ENCODE assay signal across 11 cellular contexts in genomic region chr17:44067547-44067945, GRCh38. TPM values are rescaled to one million over a fixed set of nuclear protein-coding genes. Genes with fewer than 3 reads are reported as not detected.
DNase-seq lines count a peak whose midpoint lies in the region; ATAC-seq and TF ChIP-seq lines count a peak whose summit lies in the region.
"Had no signal": no experiment of that assay in that cellular context is flagged by ENCODE, and none has a peak within 500 bp of the region (broad histone marks: within the 10 kb centered on the region; RNA-seq: fewer than 3 reads in every experiment).

No MANE protein-coding gene starts in this region.

- H3K4me1 ChIP-seq in Panc1 (ENCODE audit: control insufficient read depth, insufficient read depth, low read length), result peaks cover 20% of the 10 kb centered on the region
- peaks cover 32% of the 10 kb centered on the region in 2 donors for H3K4me1 ChIP-seq in gastrocnemius medialis

- POLR2A ChIA-PET in activated CD4-positive, alpha-beta T cell treated with anti-CD3 and anti-CD28 coated beads, Interleukin-2, amount 10 ng/mL, durations not matched to agents 7 days and 5 days (lab: Charles Lee), result no interaction called here
- POLR2A ChIA-PET in Panc1 (lab: Charles Lee), result no interaction called here

- no peaks in the 10 kb centered on the region for H3K27me3 Mint-ChIP-seq in activated CD4-positive, alpha-beta T cell treated with anti-CD3 and anti-CD28 coated beads, Interleukin-2, amount 10 ng/mL, durations not matched to agents 7 days and 5 days
- peaks cover 20% of the 10 kb centered on the region for H3K27me3 Mint-ChIP-seq in endothelial cell (ENCODE audit: unreplicated experiment)

- H3K4me3 Mint-ChIP-seq in activated CD4-positive, alpha-beta T cell treated with anti-CD3 and anti-CD28 coated beads, Interleukin-2, amount 10 ng/mL, durations not matched to agents 7 days and 5 days, result peak overlapping the region; percentile 98
- H3K4me3 Mint-ChIP-seq in endothelial cell (ENCODE audit: unreplicated experiment), result peak overlapping the region; percentile 95

- no peak for DNase-seq in activated CD4-positive, alpha-beta T cell treated with anti-CD3 and anti-CD28 coated beads, Interleukin-2, amount 10 ng/mL, durations not matched to agents 7 days and 5 days
- no peak for DNase-seq in activated CD4-positive, alpha-beta T cell treated with anti-CD3 and anti-CD28 coated beads, Interleukin-2, amount 50 U/mL, for 48 hours
- no peak for DNase-seq in Panc1 (ENCODE audit: low read depth, low spot score)
- no peak for DNase-seq in endothelial cell (ENCODE audit: low spot score)
- no peak for DNase-seq in gastrocnemius medialis
- DNase-seq in NCI-H446 (lab: John Stamatoyannopoulos, UW), result no peak
- DNase-seq in anterior cingulate cortex (lab: John Stamatoyannopoulos, UW), result no peak
- DNase-seq in central memory CD4-positive, alpha-beta T cell, result no peak
- DNase-seq: activated T-cell treated with anti-CD3 and anti-CD28 coated beads, Interleukin-2, amount 50 U/mL, for 48 hours; NCI-H1092; stimulated activated CD4-positive, alpha-beta T cell treated with anti-CD3 and anti-CD28 coated beads, Interleukin-1b, Interleukin-23, amount 100 ng/mL, for 48 hours had no signal

- no peaks in the 10 kb centered on the region for H3K9me3 Mint-ChIP-seq in activated CD4-positive, alpha-beta T cell treated with anti-CD3 and anti-CD28 coated beads, Interleukin-2, amount 10 ng/mL, durations not matched to agents 7 days and 5 days
- H3K9me3 Mint-ChIP-seq in endothelial cell (ENCODE audit: unreplicated experiment), result no peaks in the 10 kb centered on the region

- H3K9me3 ChIP-seq in Panc1 (ENCODE audit: control insufficient read depth, insufficient read depth, low read depth, low read length) (no peaks in the 10 kb centered on the region), gastrocnemius medialis (no peaks in the 10 kb centered on the region)

- peak overlapping the region; percentile 93 for H3K27ac Mint-ChIP-seq in activated CD4-positive, alpha-beta T cell treated with anti-CD3 and anti-CD28 coated beads, Interleukin-2, amount 10 ng/mL, durations not matched to agents 7 days and 5 days
- H3K27ac Mint-ChIP-seq in endothelial cell (ENCODE audit: unreplicated experiment), result no peak overlapping the region

- ATAC-seq in Panc1 (no peak), gastrocnemius medialis (no peak)

- intact Hi-C loops in Panc1 (cut with micrococcal nuclease; ENCODE audit: unreplicated experiment), result no loop called here
- intact Hi-C loops in gastrocnemius medialis (cut with DNase I; ENCODE audit: low total_unique reads), result no loop called here

- no peak for TF ChIP-seq POLR2A in gastrocnemius medialis (IDR thresholded peaks at IDR 0.05)

- H3K27me3 ChIP-seq in Panc1 (ENCODE audit: control insufficient read depth, insufficient read depth, low read length) (no peaks in the 10 kb centered on the region), gastrocnemius medialis (no peaks in the 10 kb centered on the region)

- peak overlapping the region; percentile 91 for H3K27ac ChIP-seq in Panc1 (ENCODE audit: low read length)
- peak overlapping the region in 3 of 4 donors; percentile 86 to 96 (median 95) for H3K27ac ChIP-seq in gastrocnemius medialis

- H3K4me3 ChIP-seq in Panc1 (ENCODE audit: low read depth in 2 of 2, low read length in 2 of 2) (no peak overlapping the region), gastrocnemius medialis (no peak overlapping the region)

- H3K36me3 ChIP-seq in Panc1 (ENCODE audit: control insufficient read depth, insufficient read depth, low read length) (peaks cover 9% of the 10 kb centered on the region), gastrocnemius medialis (peaks cover 0 to 7% of the 10 kb centered on the region in 2 donors)

- H3K36me3 Mint-ChIP-seq in activated CD4-positive, alpha-beta T cell treated with anti-CD3 and anti-CD28 coated beads, Interleukin-2, amount 10 ng/mL, durations not matched to agents 7 days and 5 days (ENCODE audit: low read depth), result peaks cover 20% of the 10 kb centered on the region
- H3K36me3 Mint-ChIP-seq in endothelial cell (ENCODE audit: low read depth, unreplicated experiment), result no peaks in the 10 kb centered on the region

- H3K4me1 Mint-ChIP-seq in activated CD4-positive, alpha-beta T cell treated with anti-CD3 and anti-CD28 coated beads, Interleukin-2, amount 10 ng/mL, durations not matched to agents 7 days and 5 days, result peaks cover 58% of the 10 kb centered on the region
- H3K4me1 Mint-ChIP-seq in endothelial cell (ENCODE audit: unreplicated experiment), result peaks cover 35% of the 10 kb centered on the region

- no peak for TF ChIP-seq CTCF in Panc1 (IDR thresholded peaks at IDR 0.05)
- TF ChIP-seq CTCF in endothelial cell (IDR thresholded peaks at IDR 0.05; ENCODE audit: unreplicated experiment), result no peak
- TF ChIP-seq CTCF in gastrocnemius medialis (IDR thresholded peaks at IDR 0.05 in 4 of 5, conservative IDR thresholded peaks at IDR 0.05 in 1 of 5), result no peak

- in situ Hi-C loops in Panc1 (cut with HindIII; ENCODE audit: low pct_unique_long_range_greater_than_20kb, low sequenced_read_pairs) (no loop called here), gastrocnemius medialis (cut with MboI; ENCODE audit: low sequenced_read_pairs in 4 of 4) (loop anchor here in 2 of 4 donors (5.0 to 10.0 kb wide), 2 partner anchors 55 to 57 kb away; partner anchors contain the start of gene HDAC5 (in 2 of the 2))

- no TSS peak for BruUV-seq in Panc1 (replicated peaks; lab: Mats Ljungman, UMichigan)

- CTCF ChIA-PET in activated CD4-positive, alpha-beta T cell treated with anti-CD3 and anti-CD28 coated beads, Interleukin-2, amount 10 ng/mL, durations not matched to agents 7 days and 5 days (lab: Charles Lee), result no interaction called here
- CTCF ChIA-PET in Panc1 (lab: Charles Lee), result no interaction called here

RNA-seq across cellular contexts. Expression of gene LSM12, which starts 1.1 kb away (rescaled TPM):
- 10 to 100 TPM; 59.3 to 64.8 TPM for total RNA-seq in activated CD4-positive, alpha-beta T cell treated with anti-CD3 and anti-CD28 coated beads, Interleukin-2, amount 10 ng/mL, durations not matched to agents 7 days and 5 days
- 73.0 TPM for total RNA-seq in Panc1 (2021; ENCODE audit: unreplicated experiment)
- 34.8 TPM for polyA plus RNA-seq in Panc1 (2012; ENCODE audit: insufficient read length)
- 63.0 TPM for total RNA-seq in endothelial cell (ENCODE audit: unreplicated experiment)
- total RNA-seq in gastrocnemius medialis, result 10 to 100 TPM; 41.6 to 79.0 (median 56.5) TPM

RNA-seq across cellular contexts. Expression of gene G6PC3, which starts 3.0 kb away (rescaled TPM):
- total RNA-seq in activated CD4-positive, alpha-beta T cell treated with anti-CD3 and anti-CD28 coated beads, Interleukin-2, amount 10 ng/mL, durations not matched to agents 7 days and 5 days, result 10 to 100 TPM; 18.1 to 25.2 TPM
- total RNA-seq in Panc1 (2021; ENCODE audit: unreplicated experiment) (42.7 TPM), endothelial cell (ENCODE audit: unreplicated experiment) (113 TPM), gastrocnemius medialis (10 to 100 TPM; 30.5 to 40.5 (median 36.4) TPM)
- 65.1 TPM for polyA plus RNA-seq in Panc1 (2012; ENCODE audit: insufficient read length)

RNA-seq across cellular contexts. Expression of gene TMEM101, which starts 52.8 kb away (rescaled TPM):
- 10 to 100 TPM; 25.6 to 28.8 TPM for total RNA-seq in activated CD4-positive, alpha-beta T cell treated with anti-CD3 and anti-CD28 coated beads, Interleukin-2, amount 10 ng/mL, durations not matched to agents 7 days and 5 days
- total RNA-seq in Panc1 (2021; ENCODE audit: unreplicated experiment) (32.8 TPM), endothelial cell (ENCODE audit: unreplicated experiment) (32.1 TPM), gastrocnemius medialis (10 to 100 TPM; 28.8 to 38.3 (median 36.4) TPM)
- 45.9 TPM for polyA plus RNA-seq in Panc1 (2012; ENCODE audit: insufficient read length)

RNA-seq across cellular contexts. Expression of gene HDAC5, which starts 55.9 kb away (rescaled TPM):
- total RNA-seq in activated CD4-positive, alpha-beta T cell treated with anti-CD3 and anti-CD28 coated beads, Interleukin-2, amount 10 ng/mL, durations not matched to agents 7 days and 5 days, result 10 to 100 TPM; 27.0 to 32.3 TPM
- total RNA-seq in Panc1 (2021; ENCODE audit: unreplicated experiment) (11.5 TPM), endothelial cell (ENCODE audit: unreplicated experiment) (51.4 TPM), gastrocnemius medialis (100 to 1,000 TPM in 2 of 4 donors, 10 to 100 TPM in 2; 36.5 to 301 (median 88.0) TPM)
- 27.9 TPM for polyA plus RNA-seq in Panc1 (2012; ENCODE audit: insufficient read length)
